Comparison of ENCODE assay signal across 1 cellular context in the genomic region with DNA sequence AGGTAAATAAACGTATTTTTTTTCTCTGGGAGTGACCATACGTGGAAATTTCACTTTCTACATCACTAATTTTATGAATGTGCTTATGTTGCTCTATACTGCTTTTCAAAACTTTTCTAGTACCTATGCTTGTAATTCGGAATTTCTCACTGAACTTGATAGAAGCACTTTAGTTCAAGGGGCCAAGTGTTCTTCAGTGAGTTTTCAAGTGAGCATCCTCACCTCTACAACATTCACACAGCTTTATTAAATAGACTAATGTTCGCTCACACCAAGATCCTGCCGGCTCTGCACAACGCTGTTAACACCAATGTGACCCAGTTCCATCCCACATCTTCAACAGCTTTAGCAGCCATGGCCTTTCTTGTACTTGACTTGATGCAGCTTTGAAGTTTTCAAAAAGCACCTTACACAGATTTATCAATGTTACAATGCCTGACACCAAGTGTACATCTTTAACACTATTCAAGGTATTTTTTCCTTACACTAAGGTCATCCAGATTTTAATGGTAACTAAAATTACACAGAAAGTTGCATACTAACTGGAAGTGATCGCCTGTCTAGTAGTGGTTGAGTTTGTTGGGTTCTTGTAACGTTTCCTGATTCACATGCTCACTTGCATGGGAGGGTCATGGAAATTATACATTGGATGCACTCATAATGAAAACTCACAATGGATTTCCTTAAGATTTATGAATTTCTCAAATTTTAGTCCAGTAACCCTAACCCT.
TF ChIP-seq lines count a peak whose summit lies in the region.

No MANE protein-coding gene starts in this region.

TF ChIP-seq in GM12878, 131 proteins besides CTCF, POLR2A, EP300 and RAD21 (continued from another document):
- TF ChIP-seq, protein P1, sequence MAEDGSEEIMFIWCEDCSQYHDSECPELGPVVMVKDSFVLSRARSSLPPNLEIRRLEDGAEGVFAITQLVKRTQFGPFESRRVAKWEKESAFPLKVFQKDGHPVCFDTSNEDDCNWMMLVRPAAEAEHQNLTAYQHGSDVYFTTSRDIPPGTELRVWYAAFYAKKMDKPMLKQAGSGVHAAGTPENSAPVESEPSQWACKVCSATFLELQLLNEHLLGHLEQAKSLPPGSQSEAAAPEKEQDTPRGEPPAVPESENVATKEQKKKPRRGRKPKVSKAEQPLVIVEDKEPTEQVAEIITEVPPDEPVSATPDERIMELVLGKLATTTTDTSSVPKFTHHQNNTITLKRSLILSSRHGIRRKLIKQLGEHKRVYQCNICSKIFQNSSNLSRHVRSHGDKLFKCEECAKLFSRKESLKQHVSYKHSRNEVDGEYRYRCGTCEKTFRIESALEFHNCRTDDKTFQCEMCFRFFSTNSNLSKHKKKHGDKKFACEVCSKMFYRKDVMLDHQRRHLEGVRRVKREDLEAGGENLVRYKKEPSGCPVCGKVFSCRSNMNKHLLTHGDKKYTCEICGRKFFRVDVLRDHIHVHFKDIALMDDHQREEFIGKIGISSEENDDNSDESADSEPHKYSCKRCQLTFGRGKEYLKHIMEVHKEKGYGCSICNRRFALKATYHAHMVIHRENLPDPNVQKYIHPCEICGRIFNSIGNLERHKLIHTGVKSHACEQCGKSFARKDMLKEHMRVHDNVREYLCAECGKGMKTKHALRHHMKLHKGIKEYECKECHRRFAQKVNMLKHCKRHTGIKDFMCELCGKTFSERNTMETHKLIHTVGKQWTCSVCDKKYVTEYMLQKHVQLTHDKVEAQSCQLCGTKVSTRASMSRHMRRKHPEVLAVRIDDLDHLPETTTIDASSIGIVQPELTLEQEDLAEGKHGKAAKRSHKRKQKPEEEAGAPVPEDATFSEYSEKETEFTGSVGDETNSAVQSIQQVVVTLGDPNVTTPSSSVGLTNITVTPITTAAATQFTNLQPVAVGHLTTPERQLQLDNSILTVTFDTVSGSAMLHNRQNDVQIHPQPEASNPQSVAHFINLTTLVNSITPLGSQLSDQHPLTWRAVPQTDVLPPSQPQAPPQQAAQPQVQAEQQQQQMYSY (CRISPR knock-in tag; IDR thresholded peaks at IDR 0.05) = no peak
- TF ChIP-seq CHD2 (IDR thresholded peaks at IDR 0.05; ENCODE audit: borderline replicate concordance, low read depth, low read length) (peak; percentile 20; the same call in 1 of the 2 replicates), MTA3 (IDR thresholded peaks at IDR 0.05; ENCODE audit: borderline replicate concordance, low read length) (peak; percentile 70), BRCA1 (IDR thresholded peaks at IDR 0.05; ENCODE audit: low read depth, low read length) (no peak), BCL11A (IDR thresholded peaks at IDR 0.05; ENCODE audit: low read depth, low read length) (no peak), SREBF2 (IDR thresholded peaks at IDR 0.05; ENCODE audit: low read length) (no peak), SUZ12 (IDR thresholded peaks at IDR 0.05; ENCODE audit: unreplicated experiment) (no peak), RFX5 (IDR thresholded peaks at IDR 0.05; ENCODE audit: low read depth, low read length) (no peak), MEF2B (IDR thresholded peaks at IDR 0.05; ENCODE audit: partially characterized antibody, poor library complexity, severe bottlenecking) (no peak), FOXM1 (IDR thresholded peaks at IDR 0.05; ENCODE audit: low read depth, low read length) (peak; percentile 12; the same call in 1 of the 2 replicates)
- TF ChIP-seq, protein P2, sequence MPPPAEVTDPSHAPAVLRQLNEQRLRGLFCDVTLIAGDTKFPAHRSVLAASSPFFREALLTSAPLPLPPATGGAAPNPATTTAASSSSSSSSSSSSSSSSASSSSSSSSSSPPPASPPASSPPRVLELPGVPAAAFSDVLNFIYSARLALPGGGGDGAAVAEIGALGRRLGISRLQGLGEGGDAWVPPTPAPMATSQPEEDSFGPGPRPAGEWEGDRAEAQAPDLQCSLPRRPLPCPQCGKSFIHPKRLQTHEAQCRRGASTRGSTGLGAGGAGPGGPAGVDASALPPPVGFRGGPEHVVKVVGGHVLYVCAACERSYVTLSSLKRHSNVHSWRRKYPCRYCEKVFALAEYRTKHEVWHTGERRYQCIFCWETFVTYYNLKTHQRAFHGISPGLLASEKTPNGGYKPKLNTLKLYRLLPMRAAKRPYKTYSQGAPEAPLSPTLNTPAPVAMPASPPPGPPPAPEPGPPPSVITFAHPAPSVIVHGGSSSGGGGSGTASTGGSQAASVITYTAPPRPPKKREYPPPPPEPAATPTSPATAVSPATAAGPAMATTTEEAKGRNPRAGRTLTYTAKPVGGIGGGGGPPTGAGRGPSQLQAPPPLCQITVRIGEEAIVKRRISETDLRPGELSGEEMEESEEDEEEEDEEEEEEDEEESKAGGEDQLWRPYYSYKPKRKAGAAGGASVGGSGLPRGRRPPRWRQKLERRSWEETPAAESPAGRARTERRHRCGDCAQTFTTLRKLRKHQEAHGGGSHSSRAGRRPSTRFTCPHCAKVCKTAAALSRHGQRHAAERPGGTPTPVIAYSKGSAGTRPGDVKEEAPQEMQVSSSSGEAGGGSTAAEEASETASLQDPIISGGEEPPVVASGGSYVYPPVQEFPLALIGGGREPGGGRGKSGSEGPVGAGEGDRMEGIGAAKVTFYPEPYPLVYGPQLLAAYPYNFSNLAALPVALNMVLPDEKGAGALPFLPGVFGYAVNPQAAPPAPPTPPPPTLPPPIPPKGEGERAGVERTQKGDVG (CRISPR knock-in tag; IDR thresholded peaks at IDR 0.05) = no peak; the same call in 1 of the 2 replicates
- TF ChIP-seq, protein P3, sequence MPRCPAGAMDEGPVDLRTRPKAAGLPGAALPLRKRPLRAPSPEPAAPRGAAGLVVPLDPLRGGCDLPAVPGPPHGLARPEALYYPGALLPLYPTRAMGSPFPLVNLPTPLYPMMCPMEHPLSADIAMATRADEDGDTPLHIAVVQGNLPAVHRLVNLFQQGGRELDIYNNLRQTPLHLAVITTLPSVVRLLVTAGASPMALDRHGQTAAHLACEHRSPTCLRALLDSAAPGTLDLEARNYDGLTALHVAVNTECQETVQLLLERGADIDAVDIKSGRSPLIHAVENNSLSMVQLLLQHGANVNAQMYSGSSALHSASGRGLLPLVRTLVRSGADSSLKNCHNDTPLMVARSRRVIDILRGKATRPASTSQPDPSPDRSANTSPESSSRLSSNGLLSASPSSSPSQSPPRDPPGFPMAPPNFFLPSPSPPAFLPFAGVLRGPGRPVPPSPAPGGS (IDR thresholded peaks at IDR 0.05; ENCODE audit: borderline replicate concordance, insufficient read depth, low read depth, low read length, poor library complexity, severe bottlenecking) = peak; percentile 44
